ENCODE assay signal across 1 cellular context in genomic region chr4:88409789-88410188, GRCh38.
TF ChIP-seq lines count a peak whose summit lies in the region.

No MANE protein-coding gene starts in this region.

TF ChIP-seq in HepG2, 621 proteins besides CTCF, POLR2A, EP300 and RAD21:
- no peak for TF ChIP-seq RCOR2 (CRISPR knock-in tag; IDR thresholded peaks at IDR 0.05)
- TF ChIP-seq ZNF564 (CRISPR knock-in tag; IDR thresholded peaks at IDR 0.05): peak; percentile 94
